ENCODE assay signal across 1 cellular context in genomic region chr4:23945521-23946017, GRCh38.
TF ChIP-seq lines count a peak whose summit lies in the region.

No MANE protein-coding gene starts in this region.

TF ChIP-seq in HepG2, 621 proteins besides CTCF, POLR2A, EP300 and RAD21 (continued from another document):
- no peak for TF ChIP-seq ZMAT5 (CRISPR knock-in tag; IDR thresholded peaks at IDR 0.05; ENCODE audit: borderline replicate concordance, low read depth)
- TF ChIP-seq, protein P1, sequence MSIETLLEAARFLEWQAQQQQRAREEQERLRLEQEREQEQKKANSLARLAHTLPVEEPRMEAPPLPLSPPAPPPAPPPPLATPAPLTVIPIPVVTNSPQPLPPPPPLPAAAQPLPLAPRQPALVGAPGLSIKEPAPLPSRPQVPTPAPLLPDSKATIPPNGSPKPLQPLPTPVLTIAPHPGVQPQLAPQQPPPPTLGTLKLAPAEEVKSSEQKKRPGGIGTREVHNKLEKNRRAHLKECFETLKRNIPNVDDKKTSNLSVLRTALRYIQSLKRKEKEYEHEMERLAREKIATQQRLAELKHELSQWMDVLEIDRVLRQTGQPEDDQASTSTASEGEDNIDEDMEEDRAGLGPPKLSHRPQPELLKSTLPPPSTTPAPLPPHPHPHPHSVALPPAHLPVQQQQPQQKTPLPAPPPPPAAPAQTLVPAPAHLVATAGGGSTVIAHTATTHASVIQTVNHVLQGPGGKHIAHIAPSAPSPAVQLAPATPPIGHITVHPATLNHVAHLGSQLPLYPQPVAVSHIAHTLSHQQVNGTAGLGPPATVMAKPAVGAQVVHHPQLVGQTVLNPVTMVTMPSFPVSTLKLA (IDR thresholded peaks at IDR 0.05) = 0 out of 2 replicates have a peak, but pooled peaks have one; percentile 8
- no peak for TF ChIP-seq PCBP2 (optimal IDR thresholded peaks at IDR 0.05; ENCODE audit: low read depth, low read length, poor library complexity, severe bottlenecking)
- no peak for TF ChIP-seq NBN (conservative IDR thresholded peaks at IDR 0.05)
- TF ChIP-seq FOSL2 (CRISPR knock-in tag; IDR thresholded peaks at IDR 0.05) = peak; percentile 68
